ENCODE assay signal across 8 cellular contexts in the genomic region with DNA sequence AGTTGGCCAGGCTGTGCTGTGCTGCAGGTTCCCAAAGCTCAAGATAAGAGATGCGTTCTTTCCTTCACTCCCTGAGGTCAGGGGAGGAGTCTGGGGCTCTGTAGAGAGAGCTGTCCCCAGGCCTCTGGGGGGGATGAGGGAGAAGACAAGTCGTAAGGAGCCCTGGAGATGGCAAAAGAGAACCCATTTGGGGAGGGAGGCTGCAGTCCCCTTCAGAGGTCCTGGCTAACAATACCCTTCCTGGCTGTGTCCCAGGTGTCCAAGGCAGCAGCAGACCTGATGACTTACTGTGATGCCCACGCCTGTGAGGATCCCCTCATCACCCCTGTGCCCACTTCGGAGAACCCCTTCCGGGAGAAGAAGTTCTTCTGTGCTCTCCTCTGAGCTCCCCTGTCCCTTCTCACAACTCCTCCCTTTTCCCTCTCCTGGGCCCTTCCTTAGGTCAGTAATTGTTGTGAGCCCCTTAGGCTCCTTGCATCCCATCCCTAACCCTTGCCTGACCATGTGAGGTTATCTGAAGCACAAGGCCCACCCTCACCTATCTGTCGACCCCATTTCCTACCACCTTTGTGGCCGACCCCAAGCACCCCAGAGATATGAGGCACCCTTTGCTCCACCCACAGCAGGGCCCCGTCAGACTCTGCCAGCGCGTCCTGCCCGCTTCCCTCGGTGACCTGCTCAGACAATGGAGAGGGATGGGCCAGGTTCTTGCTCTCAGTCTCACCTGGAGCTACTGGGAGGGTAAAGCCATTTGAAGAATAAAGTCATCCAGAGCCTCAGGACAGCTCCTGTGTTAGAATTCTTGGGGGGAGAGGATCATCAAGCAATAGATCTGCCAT. TPM values are rescaled to one million over a fixed set of nuclear protein-coding genes. Genes with fewer than 3 reads are reported as not detected.
DNase-seq lines count a peak whose midpoint lies in the region; ATAC-seq and TF ChIP-seq lines count a peak whose summit lies in the region.

No MANE protein-coding gene starts in this region.

- H3K9me3 ChIP-seq in ES-I3 (ENCODE audit: control insufficient read depth, insufficient read depth, low read length) (no peaks in the 10 kb centered on the region), Panc1 (ENCODE audit: control insufficient read depth, insufficient read depth, low read depth, low read length) (no peaks in the 10 kb centered on the region), adrenal gland (replicated peaks in 1 of 3) (no peaks in the 10 kb centered on the region)

- peak overlapping the region; percentile 89 for H3K9ac ChIP-seq in ES-I3 (ENCODE audit: low read depth, low read length)

- peak overlapping the region; percentile 39 to 56 for H3K4me3 ChIP-seq in Panc1 (ENCODE audit: low read depth in 2 of 2, low read length in 2 of 2)
- peak overlapping the region in 3 of 4 donors; percentile 21 to 58 (median 58) for H3K4me3 ChIP-seq in adrenal gland
- H3K4me3 ChIP-seq in kidney epithelial cell (ENCODE audit: low read depth, low read length) = peak overlapping the region; percentile 44

- H3K27me3 ChIP-seq in Panc1 (ENCODE audit: control insufficient read depth, insufficient read depth, low read length) = no peaks in the 10 kb centered on the region
- H3K27me3 ChIP-seq in adrenal gland = no peaks in the 10 kb centered on the region
- no peaks in the 10 kb centered on the region for H3K27me3 ChIP-seq in kidney epithelial cell (ENCODE audit: control insufficient read depth, insufficient read depth, low read length)

- no peak for TF ChIP-seq POLR2A in adrenal gland (IDR thresholded peaks at IDR 0.05)

- intact Hi-C loops in Panc1 (cut with micrococcal nuclease; ENCODE audit: unreplicated experiment) = no loop called here
- intact Hi-C loops in adrenal gland (cut with DNase I) = no loop called here

- H3K36me3 ChIP-seq in ES-I3 (ENCODE audit: insufficient read depth, low read length) = no peaks in the 10 kb centered on the region
- H3K36me3 ChIP-seq in Panc1 (ENCODE audit: control insufficient read depth, insufficient read depth, low read length) = peaks cover 6% of the 10 kb centered on the region
- peaks cover 0 to 33% of the 10 kb centered on the region in 2 donors for H3K36me3 ChIP-seq in adrenal gland (replicated peaks in 1 of 2)
- H3K36me3 ChIP-seq in kidney epithelial cell (ENCODE audit: control insufficient read depth, insufficient read depth, low read length) = peaks cover 2% of the 10 kb centered on the region

- BruUV-seq in Panc1 (replicated peaks; lab: Mats Ljungman, UMichigan) = no TSS peak

- ATAC-seq in Panc1 = no peak
- no peak for ATAC-seq in HG02798 (IDR thresholded peaks at IDR 0.05; ENCODE audit: poor library complexity, unreplicated experiment)
- no peak for ATAC-seq in HG03432 (IDR thresholded peaks at IDR 0.05; ENCODE audit: unreplicated experiment)

- 25 to 51% (median 30%) methylated on average over 9 to 12 of the region's 12 CpGs for WGBS in adrenal gland, 4 donors

- in situ Hi-C loops in Panc1 (cut with HindIII; ENCODE audit: low pct_unique_long_range_greater_than_20kb, low sequenced_read_pairs) = no loop called here

- no peaks in the 10 kb centered on the region for H3K4me1 ChIP-seq in ES-I3 (ENCODE audit: insufficient read depth, low read length)
- peaks cover 27% of the 10 kb centered on the region for H3K4me1 ChIP-seq in Panc1 (ENCODE audit: control insufficient read depth, insufficient read depth, low read length)
- peaks cover 32 to 44% of the 10 kb centered on the region in 2 donors for H3K4me1 ChIP-seq in adrenal gland (replicated peaks in 1 of 2)

- no peak for DNase-seq in Panc1 (ENCODE audit: low read depth, low spot score)
- DNase-seq in adrenal gland = peak in 5 of 7 donors; percentile 40 to 67 (median 52)
- no peak for DNase-seq in kidney epithelial cell (ENCODE audit: low read depth)
- DNase-seq in stimulated activated CD8-positive, alpha-beta memory T cell treated with anti-CD3 and anti-CD28 coated beads, Interleukin-12 subunit alpha, Interleukin-12 subunit beta, amount 100 ng/mL, for 4 hours (ENCODE audit: low read depth) = peak; percentile 14
- no peak for DNase-seq in D341Med (ENCODE audit: low spot score)

- CTCF ChIA-PET in Panc1 (lab: Charles Lee) = no interaction called here

- POLR2A ChIA-PET in Panc1 (lab: Charles Lee) = no interaction called here

- peak overlapping the region; percentile 83 for H3K27ac ChIP-seq in Panc1 (ENCODE audit: low read length)
- H3K27ac ChIP-seq in adrenal gland = peak overlapping the region; percentile 61 to 96 (median 93)

- TF ChIP-seq CTCF in Panc1 (IDR thresholded peaks at IDR 0.05) (no peak), adrenal gland (IDR thresholded peaks at IDR 0.05) (no peak), kidney epithelial cell (IDR thresholded peaks at IDR 0.05; ENCODE audit: insufficient read depth, low read length, poor library complexity, severe bottlenecking) (no peak)

RNA-seq across cellular contexts. Expression of a gene that starts 1.2 kb away (rescaled TPM):
- not detected for total RNA-seq in Panc1 (2021; ENCODE audit: unreplicated experiment)
- polyA plus RNA-seq in Panc1 (2012; ENCODE audit: insufficient read length) = 0.93 TPM
- total RNA-seq in adrenal gland = 1 to 10 TPM in 2 of 8 donors, under 1 TPM in 4, not detected in 2; 0.39 to 3.2 (median 0.94) TPM
- polyA plus RNA-seq in adrenal gland = 10 to 100 TPM in 1 of 3 donors, 1 to 10 TPM in 2; 4.1 to 15.7 (median 6.4) TPM
- total RNA-seq in kidney epithelial cell = not detected in 2 replicates

RNA-seq across cellular contexts. Expression of a gene that starts 1.4 kb away (rescaled TPM):
- total RNA-seq in Panc1 (2021; ENCODE audit: unreplicated experiment) (82.1 TPM), adrenal gland (100 to 1,000 TPM in 5 of 8 donors, 10 to 100 TPM in 3; 77.6 to 185 (median 105) TPM), kidney epithelial cell (45.2 and 56.1 TPM in 2 replicates)
- 132 TPM for polyA plus RNA-seq in Panc1 (2012; ENCODE audit: insufficient read length)
- polyA plus RNA-seq in adrenal gland = 100 to 1,000 TPM; 134 to 653 (median 440) TPM

RNA-seq across cellular contexts. Expression of a gene that starts 18.6 kb away (rescaled TPM):
- 47.3 TPM for total RNA-seq in Panc1 (2021; ENCODE audit: unreplicated experiment)
- 51.0 TPM for polyA plus RNA-seq in Panc1 (2012; ENCODE audit: insufficient read length)
- 10 to 100 TPM; 10.3 to 34.5 (median 20.2) TPM for total RNA-seq in adrenal gland
- polyA plus RNA-seq in adrenal gland = 10 to 100 TPM; 23.8 to 40.2 (median 38.1) TPM
- 12.8 and 14.3 TPM in 2 replicates for total RNA-seq in kidney epithelial cell

RNA-seq across cellular contexts. Expression of a gene that starts 19.3 kb away (rescaled TPM):
- 0.13 TPM for total RNA-seq in Panc1 (2021; ENCODE audit: unreplicated experiment)
- 0.08 TPM for polyA plus RNA-seq in Panc1 (2012; ENCODE audit: insufficient read length)
- 10 to 100 TPM in 6 of 8 donors, 1 to 10 TPM in 2; 6.5 to 29.9 (median 14.7) TPM for total RNA-seq in adrenal gland
- polyA plus RNA-seq in adrenal gland = 1 to 10 TPM; 5.7 to 9.3 (median 6.4) TPM
- 0.25 TPM in 1 of 2 replicates, not detected in the other for total RNA-seq in kidney epithelial cell

RNA-seq across cellular contexts. Expression of a gene that starts 19.6 kb away (rescaled TPM):
- total RNA-seq in Panc1 (2021; ENCODE audit: unreplicated experiment) = 39.4 TPM
- 28.9 TPM for polyA plus RNA-seq in Panc1 (2012; ENCODE audit: insufficient read length)
- total RNA-seq in adrenal gland = 10 to 100 TPM; 10.7 to 32.6 (median 24.2) TPM
- 10 to 100 TPM; 36.7 to 93.9 (median 46.3) TPM for polyA plus RNA-seq in adrenal gland
- 37.5 and 38.6 TPM in 2 replicates for total RNA-seq in kidney epithelial cell

Comparison
In these comparisons a context has a peak if more than half of its experiments do, and no peak if none do; other contexts are left out.
1. DNase-seq: peak in adrenal gland (5 of 7) and stimulated activated CD8-positive, alpha-beta memory T cell treated with anti-CD3 and anti-CD28 coated beads, Interleukin-12 subunit alpha, Interleukin-12 subunit beta, amount 100 ng/mL, for 4 hours (single experiment); none in Panc1 (single experiment), kidney epithelial cell (single experiment) and D341Med (single experiment).
2. Peak in every context shown above with its lines, with median percentiles within 50 percentile points of each other: H3K4me3 ChIP-seq.